In the genomic region with DNA sequence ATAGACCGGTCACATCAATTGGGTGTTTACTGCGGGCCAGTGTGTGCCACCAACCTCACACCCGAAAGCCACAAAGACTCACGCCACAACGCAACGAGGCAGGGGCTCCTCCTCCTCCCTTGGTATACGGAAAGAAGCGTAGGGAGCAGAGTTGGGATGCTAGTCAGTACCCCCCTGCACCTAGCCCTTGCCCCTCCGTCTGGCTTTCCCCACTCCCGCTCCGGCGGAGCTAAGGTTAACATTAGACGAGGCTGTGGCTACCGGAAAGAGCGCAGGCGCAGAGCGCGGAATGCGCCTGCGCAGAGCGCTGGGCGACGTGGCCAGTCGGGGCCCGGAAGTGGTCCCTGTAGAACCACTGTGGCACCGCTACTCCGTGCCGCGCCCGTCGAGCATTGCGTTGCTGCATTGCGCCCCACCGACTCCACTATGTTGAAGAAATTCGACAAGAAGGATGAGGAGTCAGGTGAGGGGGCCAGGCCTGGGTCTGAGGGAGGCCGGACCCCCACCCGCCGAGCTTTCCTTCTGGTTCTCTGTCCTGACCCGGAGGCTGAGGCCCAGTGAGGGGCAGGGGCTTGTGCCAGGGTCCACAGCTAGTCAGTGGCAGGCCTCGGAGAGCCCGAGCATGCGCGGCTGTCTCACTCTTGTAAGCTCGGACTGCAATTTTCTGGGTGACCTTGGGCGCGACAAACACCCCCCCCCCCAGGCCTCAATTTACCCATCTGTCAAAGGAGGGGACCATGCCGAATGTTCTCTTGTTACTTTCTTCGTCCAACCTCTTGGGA, we compare ENCODE assay signal across 8 cellular contexts. TPM values are rescaled to one million over a fixed set of nuclear protein-coding genes. Genes with fewer than 3 reads are reported as not detected.
DNase-seq lines count a peak whose midpoint lies in the region; ATAC-seq and TF ChIP-seq lines count a peak whose summit lies in the region.

A gene with protein sequence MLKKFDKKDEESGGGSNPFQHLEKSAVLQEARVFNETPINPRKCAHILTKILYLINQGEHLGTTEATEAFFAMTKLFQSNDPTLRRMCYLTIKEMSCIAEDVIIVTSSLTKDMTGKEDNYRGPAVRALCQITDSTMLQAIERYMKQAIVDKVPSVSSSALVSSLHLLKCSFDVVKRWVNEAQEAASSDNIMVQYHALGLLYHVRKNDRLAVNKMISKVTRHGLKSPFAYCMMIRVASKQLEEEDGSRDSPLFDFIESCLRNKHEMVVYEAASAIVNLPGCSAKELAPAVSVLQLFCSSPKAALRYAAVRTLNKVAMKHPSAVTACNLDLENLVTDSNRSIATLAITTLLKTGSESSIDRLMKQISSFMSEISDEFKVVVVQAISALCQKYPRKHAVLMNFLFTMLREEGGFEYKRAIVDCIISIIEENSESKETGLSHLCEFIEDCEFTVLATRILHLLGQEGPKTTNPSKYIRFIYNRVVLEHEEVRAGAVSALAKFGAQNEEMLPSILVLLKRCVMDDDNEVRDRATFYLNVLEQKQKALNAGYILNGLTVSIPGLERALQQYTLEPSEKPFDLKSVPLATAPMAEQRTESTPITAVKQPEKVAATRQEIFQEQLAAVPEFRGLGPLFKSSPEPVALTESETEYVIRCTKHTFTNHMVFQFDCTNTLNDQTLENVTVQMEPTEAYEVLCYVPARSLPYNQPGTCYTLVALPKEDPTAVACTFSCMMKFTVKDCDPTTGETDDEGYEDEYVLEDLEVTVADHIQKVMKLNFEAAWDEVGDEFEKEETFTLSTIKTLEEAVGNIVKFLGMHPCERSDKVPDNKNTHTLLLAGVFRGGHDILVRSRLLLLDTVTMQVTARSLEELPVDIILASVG (plus strand): TSS at position 323 of the 782 bp plus-strand sequence. CDS start 104 bp downstream, at position 427.

- ATAC-seq in HG02870 (IDR thresholded peaks at IDR 0.05; ENCODE audit: unreplicated experiment): peak; percentile 74

- peak within 1 kb of the TSS; percentile 8 for H3K27ac ChIP-seq in adipose tissue (ENCODE audit: low read depth, low read length)
- H3K27ac ChIP-seq in transverse colon: peak within 1 kb of the TSS; percentile 86 to 94 (median 93)

- peaks cover 19 to 37% (median 26%) of the 10 kb centered on the region in 4 donors for H3K4me1 ChIP-seq in transverse colon

- no peaks in the 10 kb centered on the region for H3K9me3 ChIP-seq in transverse colon

- in situ Hi-C loops in GM13976 (cut with MboI; ENCODE audit: low sequenced_read_pairs, unreplicated experiment): loop anchor here (10.0 kb wide), 2 partner anchors 195 to 275 kb away; no protein-coding TSS in a partner anchor
- in situ Hi-C loops in transverse colon (cut with MboI; ENCODE audit: low pct_ligation_motif_present in 1 of 4, low pct_unique_long_range_greater_than_20kb in 1 of 4, low sequenced_read_pairs in 3 of 4): loop anchor here in 2 of 4 donors (5.0 to 10.0 kb wide), 4 partner anchors 82 to 275 kb away; no protein-coding TSS in a partner anchor

- no peaks in the 10 kb centered on the region for H3K27me3 ChIP-seq in transverse colon

- 0 to 1% (median 0%) methylated on average over 41 to 48 of the region's 48 CpGs for WGBS in adipose tissue, 3 donors
- 1% methylated on average over 37 of the region's 48 CpGs; no CpG with 5 or more reads in 1 of the 2 donors for WGBS in transverse colon (ENCODE audit: low coverage in 1 of 2), 2 donors

- DNase-seq in GM13976 (ENCODE audit: low spot score): peak; percentile 98
- peak; percentile 83 for DNase-seq in NCI-H1694 (lab: John Stamatoyannopoulos, UW)
- DNase-seq in T-helper 1 cell: peak; percentile 73 to 95 (median 79)
- peak; percentile 93 for DNase-seq in cardiac septum (ENCODE audit: low spot score)
- DNase-seq in posterior cingulate gyrus: peak; percentile 73 to 98 (median 83)
- peak; percentile 91 for DNase-seq in transverse colon

- no peak for TF ChIP-seq CTCF in GM13976 (IDR thresholded peaks at IDR 0.05; ENCODE audit: borderline replicate concordance, control extremely low read depth, extremely low read depth, insufficient read depth, missing control alignments)
- TF ChIP-seq CTCF in transverse colon (IDR thresholded peaks at IDR 0.05): no peak

- no peak for TF ChIP-seq EP300 in transverse colon (IDR thresholded peaks at IDR 0.05; ENCODE audit: low read depth)

- H3K36me3 ChIP-seq in transverse colon: peaks cover 0 to 26% (median 8%) of the 10 kb centered on the region in 4 donors

- peak within 1 kb of the TSS; percentile 92 to 98 (median 94) for H3K4me3 ChIP-seq in transverse colon

- TF ChIP-seq POLR2A in transverse colon (IDR thresholded peaks at IDR 0.05): peak; percentile 97

- intact Hi-C loops in cardiac septum (cut with DNase I) (loop anchor here (1.0 to 5.0 kb wide), 3 partner anchors 67 to 88 kb away; a partner anchor contains a TSS), posterior cingulate gyrus (cut with DNase I) (loop anchor here (1.0 to 5.0 kb wide), 2 partner anchors 67 to 88 kb away; a partner anchor contains a TSS), transverse colon (cut with DNase I; ENCODE audit: low total_unique reads) (loop anchor here (10.0 kb wide), 1 partner anchor 195 kb away; no protein-coding TSS in a partner anchor)

RNA-seq across cellular contexts. Expression of the gene that starts here (rescaled TPM):
- 10 to 100 TPM; 76.5 to 89.2 (median 82.1) TPM for polyA plus RNA-seq in adipose tissue
- total RNA-seq in cardiac septum (122 TPM), transverse colon (100 to 1,000 TPM in 3 of 4 donors, 10 to 100 TPM in 1; 64.7 to 149 (median 116) TPM)

Comparison
In these comparisons a context has a peak if more than half of its experiments do, and no peak if none do; other contexts are left out.
1. Peak in every context shown above with its lines: DNase-seq, ATAC-seq, H3K4me3 ChIP-seq and H3K27ac ChIP-seq.